In the genomic region with DNA sequence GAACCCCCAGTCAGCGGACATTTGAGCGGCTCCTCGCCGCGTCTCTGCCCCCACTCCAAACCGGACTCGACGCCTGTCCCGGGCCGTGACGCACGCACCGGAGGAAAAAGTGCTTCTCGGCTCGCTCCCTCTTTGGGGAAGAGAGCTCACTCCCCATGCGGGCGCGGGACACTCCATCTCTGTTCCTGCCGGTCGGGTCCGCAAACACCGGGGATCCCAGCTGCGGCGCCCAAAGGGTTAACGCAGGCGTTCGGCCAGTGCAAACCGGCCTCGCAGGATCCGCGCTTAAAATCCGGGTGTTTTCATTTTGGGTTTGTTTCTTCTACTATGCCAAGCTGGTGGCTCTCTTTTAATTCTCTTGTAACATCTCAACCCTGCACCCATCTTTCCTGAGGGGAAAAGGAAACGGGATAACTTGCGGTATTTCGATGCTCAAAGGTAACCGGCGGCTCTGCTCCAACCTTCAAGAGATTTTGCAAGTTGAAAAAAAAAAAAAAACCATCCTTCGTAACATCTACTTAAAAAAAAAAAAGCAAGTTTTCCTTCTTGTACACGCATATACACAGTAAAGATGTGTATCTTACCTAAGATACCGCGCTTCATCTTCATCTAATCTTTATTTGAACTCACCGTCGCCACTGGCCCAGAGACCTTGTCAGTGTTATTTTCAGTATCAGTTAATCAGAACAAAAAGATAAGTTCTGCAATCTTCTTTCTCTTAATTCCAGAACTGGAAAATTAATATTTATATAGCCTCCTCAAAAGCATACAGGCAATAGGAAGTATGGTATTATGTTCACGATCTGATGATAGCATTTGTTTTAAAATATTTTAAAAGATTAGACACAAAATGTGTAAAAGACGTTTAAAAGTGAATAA, we compare ENCODE assay signal across 7 cellular contexts. TPM values are rescaled to one million over a fixed set of nuclear protein-coding genes. Genes with fewer than 3 reads are reported as not detected.
DNase-seq lines count a peak whose midpoint lies in the region; ATAC-seq, FAIRE-seq and TF ChIP-seq lines count a peak whose summit lies in the region.

No MANE protein-coding gene starts in this region.

- peaks cover 3% of the 10 kb centered on the region for H3K79me1 ChIP-seq in mesenchymal stem cell (replicated peaks; ENCODE audit: low read length, poor library complexity, severe bottlenecking)

- peak overlapping the region; percentile 96 for H4K8ac ChIP-seq in mesenchymal stem cell (ENCODE audit: low read length)

- peak overlapping the region; percentile 75 to 94 for H3K4ac ChIP-seq in mesenchymal stem cell (ENCODE audit: low read depth in 1 of 2, low read length in 2 of 2)

- H3F3A ChIP-seq in SU-DHL-6 (ENCODE audit: insufficient read depth): 0 out of 2 replicates have a peak, but pooled peaks cover 4% of the 10 kb centered on the region

- peak overlapping the region; percentile 86 to 91 for H3K18ac ChIP-seq in mesenchymal stem cell (ENCODE audit: low read depth in 1 of 2, low read length in 2 of 2)

- H3K9me3 ChIP-seq in SU-DHL-6 (ENCODE audit: insufficient read depth, low read length) (no peaks in the 10 kb centered on the region), mesenchymal stem cell (ENCODE audit: control insufficient read depth, low read length) (peaks cover 8% of the 10 kb centered on the region)

- peak overlapping the region; percentile 83 to 99 for H3K23ac ChIP-seq in mesenchymal stem cell (ENCODE audit: low read length in 2 of 2)

- peak; percentile 9 for ATAC-seq in HG02870 (IDR thresholded peaks at IDR 0.05; ENCODE audit: unreplicated experiment)

- DNase-seq in GM12864 (ENCODE audit: low read depth) (no peak), ecto neural progenitor cell (ENCODE audit: low spot score) (peak; percentile 88), mesenchymal stem cell (no peak), GM12892 (ENCODE audit: insufficient read length) (no peak)
- peak in 4 of 6 experiments; percentile 25 to 62 (median 52) for DNase-seq in stimulated activated naive CD4-positive, alpha-beta T cell (lab: John Stamatoyannopoulos, UW)

- no peaks in the 10 kb centered on the region for H3K9me2 ChIP-seq in SU-DHL-6 (replicated peaks; ENCODE audit: insufficient read depth, low read length)

- peaks cover 1% of the 10 kb centered on the region for H3K4me1 ChIP-seq in mesenchymal stem cell (ENCODE audit: control insufficient read depth, insufficient read depth, low read depth, low read length)

- peak overlapping the region; percentile 69 for H3K4me2 ChIP-seq in SU-DHL-6 (ENCODE audit: low read depth, low read length, poor library complexity, severe bottlenecking)
- peak overlapping the region; percentile 85 for H3K4me2 ChIP-seq in mesenchymal stem cell (ENCODE audit: low read length, poor library complexity, severe bottlenecking)

- H2BK15ac ChIP-seq in mesenchymal stem cell (ENCODE audit: low read depth, poor library complexity, severe bottlenecking): peak overlapping the region; percentile 69

- H2AFZ ChIP-seq in SU-DHL-6 (ENCODE audit: low read depth, low read length, severe bottlenecking): peak overlapping the region; percentile 85
- peak overlapping the region; percentile 43 for H2AFZ ChIP-seq in mesenchymal stem cell (ENCODE audit: low read depth, low read length)

- H3K36me3 ChIP-seq in SU-DHL-6 (ENCODE audit: low read length) (peaks cover 3% of the 10 kb centered on the region; the same call in 1 of the 2 replicates), mesenchymal stem cell (ENCODE audit: control insufficient read depth in 1 of 2, insufficient read depth in 2 of 2, low read depth in 1 of 2, low read length in 2 of 2) (peaks cover 0 to 3% of the 10 kb centered on the region in 2 experiments)

- peak overlapping the region; percentile 88 for H3K9ac ChIP-seq in SU-DHL-6 (ENCODE audit: low read length)
- H3K9ac ChIP-seq in mesenchymal stem cell (ENCODE audit: low read length): peak overlapping the region; percentile 99

- H3K4me3 ChIP-seq in GM12864 (ENCODE audit: low read depth, low read length): peak overlapping the region; percentile 67
- H3K4me3 ChIP-seq in SU-DHL-6 (ENCODE audit: insufficient read depth, low read length, poor library complexity, severe bottlenecking): peak overlapping the region; percentile 66
- peak overlapping the region; percentile 91 to 96 for H3K4me3 ChIP-seq in mesenchymal stem cell (ENCODE audit: insufficient read depth in 1 of 2, low read depth in 1 of 2, low read length in 2 of 2)

- H2BK120ac ChIP-seq in mesenchymal stem cell (ENCODE audit: low read depth, low read length): peak overlapping the region; percentile 61

- no peak for TF ChIP-seq CTCF in GM12864 (IDR thresholded peaks at IDR 0.05; ENCODE audit: low read depth, low read length, missing control alignments)
- TF ChIP-seq CTCF in SU-DHL-6 (IDR thresholded peaks at IDR 0.05; ENCODE audit: insufficient read depth, low read length, poor library complexity, severe bottlenecking): no peak

- H4K20me1 ChIP-seq in SU-DHL-6 (ENCODE audit: low read depth, low read length): peaks cover 15% of the 10 kb centered on the region

- no peak overlapping the region for H2AK5ac ChIP-seq in mesenchymal stem cell (ENCODE audit: low read length, severe bottlenecking)

- H3K27me3 ChIP-seq in SU-DHL-6 (ENCODE audit: low read length) (no peaks in the 10 kb centered on the region), mesenchymal stem cell (ENCODE audit: control insufficient read depth in 1 of 2, insufficient read depth in 1 of 2, low read length in 2 of 2) (no peaks in the 10 kb centered on the region)

- no peak for FAIRE-seq in GM12892 (lab: Jason Lieb, UNC)

- peak overlapping the region; percentile 53 to 74 for H3K14ac ChIP-seq in mesenchymal stem cell (ENCODE audit: low read length in 2 of 2)

- TF ChIP-seq POLR2A in GM12892 (IDR thresholded peaks at IDR 0.05; ENCODE audit: low read depth, low read length): no peak

- H3K27ac ChIP-seq in SU-DHL-6 (ENCODE audit: low read depth, low read length): peak overlapping the region; percentile 53
- peak overlapping the region; percentile 55 for H3K27ac ChIP-seq in mesenchymal stem cell (ENCODE audit: low read length, poor library complexity, severe bottlenecking)

- H4K91ac ChIP-seq in mesenchymal stem cell (ENCODE audit: low read length): peak overlapping the region; percentile 75

- H2BK5ac ChIP-seq in mesenchymal stem cell (ENCODE audit: low read depth, low read length, poor library complexity, severe bottlenecking): peak overlapping the region; percentile 85

- 1% methylated on average over 43 of the region's 45 CpGs for WGBS in mesenchymal stem cell

- peak overlapping the region; percentile 54 to 65 for H2BK12ac ChIP-seq in mesenchymal stem cell (ENCODE audit: low read length in 2 of 2)

- peaks cover 33% of the 10 kb centered on the region for H3K79me2 ChIP-seq in SU-DHL-6 (ENCODE audit: insufficient read depth, low read length)

RNA-seq across cellular contexts. Expression of gene ATP2B1, which starts 1.6 kb away (rescaled TPM):
- polyA plus RNA-seq in mesenchymal stem cell (2013, experiment 1 of 2): 39.7 TPM
- polyA plus RNA-seq in mesenchymal stem cell (2013, experiment 2 of 2): 42.6 TPM
- polyA plus RNA-seq in GM12892 (2012; ENCODE audit: missing spikeins): 23.3 TPM

Comparison
In these comparisons a context has a peak if more than half of its experiments do, and no peak if none do; other contexts are left out.
1. DNase-seq: peak in ecto neural progenitor cell (single experiment) and stimulated activated naive CD4-positive, alpha-beta T cell (4 of 6); none in GM12864 (single experiment), mesenchymal stem cell (single experiment) and GM12892 (single experiment).
2. Peak in every context shown above with its lines, with median percentiles within 50 percentile points of each other: H3K4me3 ChIP-seq.